Comparison of ENCODE assay signal across 1 cellular context in the genomic region with DNA sequence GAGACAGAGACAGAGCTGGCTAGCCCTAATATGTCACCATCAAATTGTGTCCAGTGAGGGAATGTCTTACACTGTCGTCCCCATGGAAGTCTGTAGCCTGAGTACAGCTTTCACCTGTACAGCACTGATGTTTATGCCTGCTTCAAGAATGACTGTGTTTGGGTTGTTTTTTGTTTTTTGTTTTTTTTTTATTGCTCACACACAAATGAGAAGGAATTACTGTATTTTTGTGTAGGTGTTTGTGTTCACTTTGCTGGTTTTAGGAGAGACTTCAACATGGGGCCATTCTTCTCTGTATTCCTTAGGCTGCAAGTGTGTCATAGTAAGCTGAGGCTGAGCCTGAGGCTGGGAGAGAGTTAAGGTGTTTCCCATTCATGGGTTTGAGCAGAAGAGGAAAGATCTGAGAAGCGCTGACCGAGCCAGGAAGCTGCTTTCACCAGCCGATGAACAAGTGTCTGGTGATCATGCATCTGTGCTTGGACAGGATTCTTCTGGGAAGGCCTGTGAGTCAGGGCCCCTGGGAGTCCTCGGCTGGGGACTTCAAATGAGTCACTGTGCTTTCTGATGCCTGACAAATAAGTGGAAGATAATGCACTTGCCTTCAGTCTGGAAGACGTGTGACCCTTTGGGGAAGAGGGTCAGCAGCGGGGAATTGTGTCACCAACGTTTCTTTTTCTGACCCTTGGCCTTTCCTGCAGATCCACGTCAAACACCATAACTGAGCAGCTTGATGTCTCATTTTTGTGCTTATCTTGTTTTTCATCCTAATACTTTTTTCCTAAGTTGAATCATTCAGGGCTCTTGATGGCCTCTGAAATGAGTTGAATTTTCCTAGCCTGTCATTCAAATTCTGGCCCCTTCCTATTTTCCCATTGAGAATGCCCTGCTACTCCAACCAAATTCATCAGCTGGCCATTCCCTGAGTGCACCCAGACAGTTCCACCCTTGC.
TF ChIP-seq lines count a peak whose summit lies in the region.

No MANE protein-coding gene starts in this region.

TF ChIP-seq in K562, 482 proteins besides CTCF, POLR2A, EP300 and RAD21 (continued from another document):
- TF ChIP-seq CREB1 (IDR thresholded peaks at IDR 0.05) = peak; percentile 49; the same call in 1 of the 2 replicates
- peak; percentile 48; the same call in 1 of the 2 replicates for TF ChIP-seq CREB1 (CRISPR knock-in tag; IDR thresholded peaks at IDR 0.05)
- TF ChIP-seq TFAP4 (CRISPR knock-in tag; IDR thresholded peaks at IDR 0.05; ENCODE audit: borderline replicate concordance) = 0 out of 2 replicates have a peak, but pooled peaks have one; percentile 36
- TF ChIP-seq ZNF707 (CRISPR knock-in tag; conservative IDR thresholded peaks at IDR 0.05) = no peak
- TF ChIP-seq GATAD2A (IDR thresholded peaks at IDR 0.05) = 0 out of 2 replicates have a peak, but pooled peaks have one; percentile 72
- TF ChIP-seq ZNF695 (CRISPR knock-in tag; IDR thresholded peaks at IDR 0.05) = no peak
- peak; percentile 78 to 83 for TF ChIP-seq KDM1A (IDR thresholded peaks at IDR 0.05)
- TF ChIP-seq POLR2G (IDR thresholded peaks at IDR 0.05; ENCODE audit: low read depth, low read length) = no peak
- 0 out of 2 replicates have a peak, but pooled peaks have one; percentile 15 for TF ChIP-seq ELF4 (CRISPR knock-in tag; IDR thresholded peaks at IDR 0.05)
- peak; percentile 67 for TF ChIP-seq TEAD4 (IDR thresholded peaks at IDR 0.05; ENCODE audit: low read length)
- TF ChIP-seq TEAD4 (CRISPR knock-in tag; IDR thresholded peaks at IDR 0.05; ENCODE audit: borderline replicate concordance) = no peak
- no peak for TF ChIP-seq PPARD (CRISPR knock-in tag; IDR thresholded peaks at IDR 0.05)
